Comparison of ENCODE assay signal across 16 cellular contexts in genomic region chr10:68595513-68595912, GRCh38. TPM values are rescaled to one million over a fixed set of nuclear protein-coding genes. Genes with fewer than 3 reads are reported as not detected.
DNase-seq lines count a peak whose midpoint lies in the region; ATAC-seq, FAIRE-seq and TF ChIP-seq lines count a peak whose summit lies in the region.
"Had no signal": no experiment of that assay in that cellular context is flagged by ENCODE, and none has a peak within 500 bp of the region (broad histone marks: within the 10 kb centered on the region; RNA-seq: fewer than 3 reads in every experiment).

No MANE protein-coding gene starts in this region.

- no peak for TF ChIP-seq POLR2A in H1 (IDR thresholded peaks at IDR 0.05; ENCODE audit: control extremely low read depth in 1 of 2, low read depth in 2 of 2, low read length in 2 of 2)

- no peak overlapping the region for H3T11ph ChIP-seq in H9 (ENCODE audit: low read length)

- no peak for TF ChIP-seq EP300 in H1 (IDR thresholded peaks at IDR 0.05; ENCODE audit: borderline replicate concordance in 1 of 2, low read depth in 2 of 2, low read length in 2 of 2)

- no peaks in the 10 kb centered on the region; the same call in 1 of the 2 replicates for H3K79me2 ChIP-seq in H9 (ENCODE audit: insufficient read depth, low read length)
- H3K79me2 ChIP-seq in H1 (ENCODE audit: control insufficient read depth in 1 of 2, insufficient read depth in 2 of 2, low read length in 2 of 2), result peaks cover 0 to 40% of the 10 kb centered on the region in 2 experiments; a peak in 2 of 4 replicates

- no peak overlapping the region for H3K4me3 ChIP-seq in H1 (ENCODE audit: extremely low read depth in 1 of 4, insufficient read depth in 2 of 4, low read depth in 3 of 4, low read length in 4 of 4)
- H3K4me3 ChIP-seq: GM12878, GM23248 had no signal

- H3K9me3 Mint-ChIP-seq in H9 (no peaks in the 10 kb centered on the region), nephron progenitor cell (no peaks in the 10 kb centered on the region)

- H2BK120ac ChIP-seq in H9 (ENCODE audit: low read depth, low read length, poor library complexity, severe bottlenecking) (no peak overlapping the region), H1 (replicated peaks; ENCODE audit: low read depth, low read length) (no peak overlapping the region)

- H2AFZ ChIP-seq in H9 (ENCODE audit: low read length), result no peak overlapping the region
- no peak overlapping the region for H2AFZ ChIP-seq in H1 (ENCODE audit: low read length)
- H2AFZ ChIP-seq: GM23248 had no signal

- CTCF ChIA-PET in H1 (lab: Charles Lee; ENCODE audit: partially characterized antibody), result interaction anchor here (0.7 kb wide), 1 partner anchor 316 kb away, joined by 3 read pairs; no protein-coding TSS in a partner anchor

- H3K4me3 Mint-ChIP-seq in H9, result no peak overlapping the region
- H3K4me3 Mint-ChIP-seq in nephron progenitor cell, result no peak overlapping the region

- H3K27me3 ChIP-seq in H9 (ENCODE audit: insufficient read depth, low read length) (no peaks in the 10 kb centered on the region), H1 (replicated peaks in 1 of 4; ENCODE audit: control insufficient read depth in 3 of 4, extremely low read depth in 1 of 4, insufficient read depth in 3 of 4, low read length in 3 of 4) (no peaks in the 10 kb centered on the region)
- H3K27me3 ChIP-seq: BE2C had no signal

- H3K9ac ChIP-seq in H9 (ENCODE audit: extremely low read depth, insufficient read length, low read length) (no peak overlapping the region), H1 (replicated peaks in 1 of 4; ENCODE audit: extremely low read depth in 1 of 4, low read depth in 3 of 4, low read length in 3 of 4) (no peak overlapping the region)
- H3K9ac ChIP-seq: GM23248 had no signal

- peaks cover 30 to 41% of the 10 kb centered on the region in 2 experiments for H3K4me1 Mint-ChIP-seq in H9
- H3K4me1 Mint-ChIP-seq in nephron progenitor cell, result peaks cover 38% of the 10 kb centered on the region

- H3K79me1 ChIP-seq in H9 (ENCODE audit: insufficient read depth, low read depth, low read length, poor library complexity, severe bottlenecking), result no peaks in the 10 kb centered on the region
- H3K79me1 ChIP-seq in H1 (ENCODE audit: low read depth, low read length), result peaks cover 4% of the 10 kb centered on the region; the same call in 1 of the 2 replicates

- no peak overlapping the region for H2BK20ac ChIP-seq in H9 (ENCODE audit: low read depth, low read length, poor library complexity, severe bottlenecking)
- no peak overlapping the region for H2BK20ac ChIP-seq in H1 (ENCODE audit: low read length)

- no peak for TF ChIP-seq RAD21 in H1 (IDR thresholded peaks at IDR 0.05 in 1 of 2, conservative IDR thresholded peaks at IDR 0.05 in 1 of 2; ENCODE audit: low read depth in 2 of 2, low read length in 2 of 2)

- H4K8ac ChIP-seq in H9 (replicated peaks; ENCODE audit: insufficient read length, low read depth, low read length) (no peak overlapping the region), H1 (ENCODE audit: extremely low read depth, insufficient read depth, low read length) (peak overlapping the region; percentile 51; the same call in 1 of the 2 replicates)

- H3K14ac ChIP-seq in H9 (ENCODE audit: insufficient read depth, low read length), result no peak overlapping the region
- H3K14ac ChIP-seq in H1 (ENCODE audit: insufficient read length), result no peak overlapping the region

- H3K4me1 ChIP-seq in H9 (ENCODE audit: insufficient read depth, low read length), result peaks cover 2% of the 10 kb centered on the region; the same call in 1 of the 2 replicates
- H3K4me1 ChIP-seq in H1 (replicated peaks in 1 of 4; ENCODE audit: control insufficient read depth in 3 of 4, insufficient read depth in 4 of 4, low read length in 3 of 4), result peaks cover 7 to 15% (median 11%) of the 10 kb centered on the region in 4 experiments

- DNase-seq in DMS53 (lab: John Stamatoyannopoulos, UW) (peak; percentile 86), H9 (peak; percentile 39), H1 (ENCODE audit: low read depth in 1 of 2, low spot score in 2 of 2) (no peak), nephron progenitor cell (no peak)
- no peak for DNase-seq in activated CD4-positive, alpha-beta T cell treated with anti-CD3 and anti-CD28 coated beads for 48 hours
- DNase-seq: BE2C; GM23248; Kasumi-1; NCI-H1694; NCI-H2081; NCI-H446 treated with DMSO at 0.1 percent for 48 hours; NK-92 treated with Interleukin-12 subunit alpha and Interleukin-12 subunit beta, amount 100 ng/mL, for 24 hours had no signal

- H3K23ac ChIP-seq in H9 (ENCODE audit: insufficient read length, low read depth, low read length) (no peak overlapping the region), H1 (ENCODE audit: insufficient read length) (no peak overlapping the region)

- H3K27me3 Mint-ChIP-seq in H9 (ENCODE audit: low read depth), result no peaks in the 10 kb centered on the region
- H3K27me3 Mint-ChIP-seq in nephron progenitor cell (ENCODE audit: low read depth, poor library complexity), result no peaks in the 10 kb centered on the region

- FAIRE-seq in H1 (lab: Jason Lieb, UNC), result no peak
- FAIRE-seq: GM12878 had no signal

- TF ChIP-seq CTCF in H9 (conservative IDR thresholded peaks at IDR 0.05), result no peak
- no peak for TF ChIP-seq CTCF in H1 (IDR thresholded peaks at IDR 0.05; ENCODE audit: control extremely low read depth in 1 of 3, insufficient read depth in 1 of 3, low read depth in 1 of 3, low read length in 3 of 3)
- no peak for TF ChIP-seq CTCF in nephron progenitor cell (IDR thresholded peaks at IDR 0.05)

- H2BK5ac ChIP-seq in H9 (ENCODE audit: insufficient read length, low read length) (no peak overlapping the region), H1 (ENCODE audit: low read depth, low read length) (no peak overlapping the region)

- H3K27ac ChIP-seq in H9 (ENCODE audit: insufficient read length, low read depth, low read length) (no peak overlapping the region), H1 (ENCODE audit: low read depth, low read length) (no peak overlapping the region)
- H3K27ac ChIP-seq: GM23248 had no signal

- H2BK12ac ChIP-seq in H9 (ENCODE audit: insufficient read length, low read depth, low read length) (no peak overlapping the region), H1 (ENCODE audit: low read depth, low read length) (no peak overlapping the region)

- H3K56ac ChIP-seq in H9 (ENCODE audit: insufficient read length, low read depth, low read length) (no peak overlapping the region), H1 (replicated peaks; ENCODE audit: insufficient read length, low read depth, low read length) (no peak overlapping the region)

- H3K36me3 Mint-ChIP-seq in H9 (ENCODE audit: insufficient read depth in 1 of 3, low read depth in 3 of 3) (peaks cover 2 to 22% (median 7%) of the 10 kb centered on the region in 3 experiments; a peak in 6 of 7 replicates), nephron progenitor cell (ENCODE audit: low read depth) (peaks cover 31% of the 10 kb centered on the region)

- POLR2A ChIA-PET in H1 (lab: Charles Lee; ENCODE audit: partially characterized antibody), result interaction anchor here (0.9 to 1.5 kb wide), 6 partner anchors 7 to 124 kb away, joined by 3 to 5 read pairs (median 3); partner anchors contain the start of gene DNA2

- no peak overlapping the region for H2AK5ac ChIP-seq in H9 (ENCODE audit: insufficient read length, low read length)
- H2AK5ac ChIP-seq in H1 (ENCODE audit: low read depth, low read length), result no peak overlapping the region

- H4K20me1 ChIP-seq in H9 (ENCODE audit: control insufficient read depth, insufficient read depth, insufficient read length), result no peaks in the 10 kb centered on the region
- peaks cover 0 to 13% of the 10 kb centered on the region in 2 experiments for H4K20me1 ChIP-seq in H1 (replicated peaks in 1 of 2; ENCODE audit: control insufficient read depth in 1 of 2, insufficient read depth in 2 of 2, low read length in 2 of 2)

- WGBS in H9 (ENCODE audit: extremely low coverage, insufficient read length, low lambda C conversion rate), result no CpG with 5 or more reads among the region's 6 CpGs
- WGBS in H1 (ENCODE audit: extremely low coverage in 1 of 2, insufficient coverage in 1 of 2, insufficient read length in 1 of 2, insufficient replicate concordance in 2 of 2, low coverage in 1 of 2, low lambda C conversion rate in 2 of 2, missing lambda C conversion rate in 1 of 2), 2 experiments, result 86% methylated on average over 5 of the region's 6 CpGs; no CpG with 5 or more reads in 1 of the 2 experiments

- no peak for ATAC-seq in GM18519 (IDR thresholded peaks at IDR 0.05; ENCODE audit: low FRiP score, unreplicated experiment)
- ATAC-seq in GM21619 (IDR thresholded peaks at IDR 0.05; ENCODE audit: unreplicated experiment), result no peak
- ATAC-seq: GM12878, Right ventricle myocardium inferior had no signal

- H3K18ac ChIP-seq in H9 (ENCODE audit: insufficient read length, low read depth, low read length), result no peak overlapping the region
- no peak overlapping the region for H3K18ac ChIP-seq in H1 (ENCODE audit: extremely low read depth, low read length)

- no peak overlapping the region for H2BK15ac ChIP-seq in H9 (ENCODE audit: low read depth, low read length)
- no peak overlapping the region for H2BK15ac ChIP-seq in H1 (ENCODE audit: low read length)

- H4K91ac ChIP-seq in H9 (ENCODE audit: insufficient read length, low read depth, low read length) (no peak overlapping the region), H1 (replicated peaks; ENCODE audit: insufficient read length, low read length) (no peak overlapping the region)

- H3K4ac ChIP-seq in H9 (ENCODE audit: low read depth, low read length) (no peak overlapping the region), H1 (replicated peaks; ENCODE audit: insufficient read length, low read depth, low read length) (no peak overlapping the region)

- H3K23me2 ChIP-seq in H9 (ENCODE audit: insufficient read length, low read depth, low read length, poor library complexity, severe bottlenecking) (peaks cover 7% of the 10 kb centered on the region), H1 (ENCODE audit: low read depth, low read length) (peaks cover 3% of the 10 kb centered on the region; the same call in 1 of the 2 replicates)

- H3K27ac Mint-ChIP-seq in H9, result peak overlapping the region in 1 of 3 experiments; percentile 85; a peak in 3 of 7 replicates
- peak overlapping the region; percentile 13 for H3K27ac Mint-ChIP-seq in nephron progenitor cell

- no peak overlapping the region for H4K5ac ChIP-seq in H9 (ENCODE audit: insufficient read length, low read depth, low read length)
- H4K5ac ChIP-seq in H1 (ENCODE audit: insufficient read length, low read depth, low read length), result no peak overlapping the region

- H3K36me3 ChIP-seq in H1 (ENCODE audit: control insufficient read depth in 2 of 4, insufficient read depth in 4 of 4, low read length in 3 of 4), result no peaks in the 10 kb centered on the region; a peak in 1 of 8 replicates
- H3K36me3 ChIP-seq: BE2C had no signal

- no peaks in the 10 kb centered on the region for H3K9me3 ChIP-seq in H9 (ENCODE audit: control insufficient read depth, low read depth, low read length)
- H3K9me3 ChIP-seq in H1 (ENCODE audit: insufficient read depth in 2 of 2, low read depth in 1 of 2, low read length in 1 of 2), result no peaks in the 10 kb centered on the region
- H3K9me3 ChIP-seq: BE2C had no signal

- H3K4me2 ChIP-seq in H9 (ENCODE audit: insufficient read depth, insufficient read length, low read length) (no peak overlapping the region), H1 (ENCODE audit: insufficient read depth in 1 of 2, low read depth in 2 of 2, low read length in 2 of 2) (no peak overlapping the region)

RNA-seq across cellular contexts. Expression of gene TET1, which starts 35.4 kb away (rescaled TPM):
- 52.1 and 53.4 TPM in 2 replicates for total RNA-seq in H9 (2021)
- total RNA-seq in H1 (2021; fragmentation: NEBNext Ultra II Directional; extraction: Animal tissue kit (Norgen Biotek cat#: 25700)), result 68.5 and 69.3 TPM in 2 replicates
- polyA plus RNA-seq in H1 (2011; rRNA removed), result 10.3 and 15.2 TPM in 2 replicates
- 12.2 TPM for polyA plus RNA-seq in H1 (2011; cell fraction: cytosol; rRNA removed)
- 38.0 TPM for polyA plus RNA-seq in H1 (2011; cell fraction: nucleus; rRNA removed)
- 14.1 to 23.4 TPM (median 18.2 TPM) in 4 replicates for polyA plus RNA-seq in H1 (2012, experiment 1 of 2)
- 1.4 TPM for polyA plus RNA-seq in H1 (2012, experiment 2 of 2)
- 33.6 TPM for polyA plus RNA-seq in H1 (2013, experiment 1 of 2)
- 28.9 TPM for polyA plus RNA-seq in H1 (2013, experiment 2 of 2)
- polyA minus RNA-seq in H1 (2011; rRNA and poly(A)+ RNA removed), result 108 and 130 TPM in 2 replicates
- polyA minus RNA-seq in H1 (2011; cell fraction: cytosol; rRNA and poly(A)+ RNA removed), result 44.9 TPM
- polyA minus RNA-seq in H1 (2011; cell fraction: nucleus; rRNA and poly(A)+ RNA removed), result 245 TPM

Comparison
In these comparisons a context has a peak if more than half of its experiments do, and no peak if none do; other contexts are left out.
1. DNase-seq: peak in DMS53 (single experiment) and H9 (single experiment); none in H1 (0 of 2), nephron progenitor cell (single experiment) and activated CD4-positive, alpha-beta T cell treated with anti-CD3 and anti-CD28 coated beads for 48 hours (single experiment).